In the genomic region with DNA sequence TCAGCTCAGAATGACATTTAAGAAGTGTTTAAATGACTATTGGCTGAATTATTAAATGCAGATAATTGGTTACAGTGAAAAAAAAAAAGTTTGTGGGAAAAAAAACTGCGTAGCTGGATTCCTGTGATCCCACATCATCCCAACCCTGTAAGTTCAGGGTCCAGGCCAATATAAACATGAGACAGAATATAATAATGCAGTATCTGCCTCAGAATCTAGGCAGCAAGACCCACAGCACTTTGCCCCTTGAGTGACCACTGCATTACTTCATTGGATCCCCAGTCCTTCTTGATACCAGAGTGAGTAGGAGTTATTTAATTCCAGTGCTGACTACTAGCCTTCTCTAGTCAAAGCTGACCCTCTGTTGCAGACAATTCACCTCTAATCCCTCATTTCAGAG, we compare ENCODE assay signal across 19 cellular contexts.
DNase-seq lines count a peak whose midpoint lies in the region; TF ChIP-seq lines count a peak whose summit lies in the region.
"Had no signal": no experiment of that assay in that cellular context is flagged by ENCODE, and none has a peak within 500 bp of the region (broad histone marks: within the 10 kb centered on the region; RNA-seq: fewer than 3 reads in every experiment).

No MANE protein-coding gene starts in this region.

- H3K27me3 ChIP-seq in suprapubic skin, result no peaks in the 10 kb centered on the region
- no peaks in the 10 kb centered on the region for H3K27me3 ChIP-seq in esophagus squamous epithelium
- H3K27me3 ChIP-seq: left lung had no signal

- no peaks in the 10 kb centered on the region for H3K4me1 ChIP-seq in suprapubic skin
- peaks cover 0 to 5% (median 0%) of the 10 kb centered on the region in 3 donors for H3K4me1 ChIP-seq in esophagus squamous epithelium
- H3K4me1 ChIP-seq: left lung, prostate gland had no signal

- TF ChIP-seq POLR2A in suprapubic skin (IDR thresholded peaks at IDR 0.05) (no peak), esophagus squamous epithelium (IDR thresholded peaks at IDR 0.05) (no peak)

- intact Hi-C loops in esophagus squamous epithelium (cut with DNase I), result no loop called here

- in situ Hi-C loops in GM13976 (cut with MboI; ENCODE audit: low sequenced_read_pairs, unreplicated experiment), result no loop called here

- H3K9me3 ChIP-seq in suprapubic skin (no peaks in the 10 kb centered on the region), esophagus squamous epithelium (no peaks in the 10 kb centered on the region)
- H3K9me3 ChIP-seq: left lung, prostate gland had no signal

- peak; percentile 38 for DNase-seq in AG08395 (ENCODE audit: low spot score)
- peak; percentile 45 for DNase-seq in HCEC 1CT
- DNase-seq in astrocyte of the hippocampus (ENCODE audit: low read depth, low spot score), result peak; percentile 80
- peak; percentile 21 for DNase-seq in glomerular visceral epithelial cell (ENCODE audit: extremely low spot score)
- DNase-seq in suprapubic skin (ENCODE audit: low spot score in 2 of 2), result no peak
- no peak for DNase-seq in esophagus squamous epithelium (lab: John Stamatoyannopoulos, UW)
- no peak for DNase-seq in cerebellar cortex (ENCODE audit: low spot score)
- no peak for DNase-seq in GM13976 (ENCODE audit: low spot score)
- DNase-seq: activated gamma-delta T cell, DMS79, glutamatergic neuron, left lung, NCI-H1436, NCI-H2171 treated with DMSO at 0.1 percent for 48 hours, NCI-H526 treated with DMSO at 0.1 percent for 48 hours, SHP77 treated with DMSO at 0.1 percent for 48 hours, substantia nigra, WERI-Rb-1 had no signal

- no peak overlapping the region for H3K4me3 ChIP-seq in suprapubic skin
- no peak overlapping the region for H3K4me3 ChIP-seq in esophagus squamous epithelium
- H3K4me3 ChIP-seq: left lung, prostate gland had no signal

- TF ChIP-seq CTCF in suprapubic skin (IDR thresholded peaks at IDR 0.05) (no peak), esophagus squamous epithelium (IDR thresholded peaks at IDR 0.05) (no peak), GM13976 (IDR thresholded peaks at IDR 0.05; ENCODE audit: borderline replicate concordance, control extremely low read depth, extremely low read depth, insufficient read depth, missing control alignments) (no peak)

- no peak for TF ChIP-seq EP300 in suprapubic skin (IDR thresholded peaks at IDR 0.05)

- H3K36me3 ChIP-seq in suprapubic skin (no peaks in the 10 kb centered on the region), esophagus squamous epithelium (no peaks in the 10 kb centered on the region)
- H3K36me3 ChIP-seq: left lung, prostate gland, WERI-Rb-1 had no signal

- H3K27ac ChIP-seq in suprapubic skin (no peak overlapping the region), esophagus squamous epithelium (no peak overlapping the region)
- H3K27ac ChIP-seq: left lung, prostate gland, WERI-Rb-1 had no signal

- 63% methylated on average over 1 of the region's 1 CpG for WGBS in suprapubic skin
- WGBS in esophagus squamous epithelium, 2 donors, result 77 to 95% methylated on average over 1 of the region's 1 CpG

Comparison
In these comparisons a context has a peak if more than half of its experiments do, and no peak if none do; other contexts are left out.
1. DNase-seq: peak in AG08395 (single experiment), HCEC 1CT (single experiment), astrocyte of the hippocampus (single experiment) and glomerular visceral epithelial cell (single experiment); none in suprapubic skin (0 of 2), esophagus squamous epithelium (single experiment), cerebellar cortex (single experiment) and GM13976 (single experiment).